In the genomic region with DNA sequence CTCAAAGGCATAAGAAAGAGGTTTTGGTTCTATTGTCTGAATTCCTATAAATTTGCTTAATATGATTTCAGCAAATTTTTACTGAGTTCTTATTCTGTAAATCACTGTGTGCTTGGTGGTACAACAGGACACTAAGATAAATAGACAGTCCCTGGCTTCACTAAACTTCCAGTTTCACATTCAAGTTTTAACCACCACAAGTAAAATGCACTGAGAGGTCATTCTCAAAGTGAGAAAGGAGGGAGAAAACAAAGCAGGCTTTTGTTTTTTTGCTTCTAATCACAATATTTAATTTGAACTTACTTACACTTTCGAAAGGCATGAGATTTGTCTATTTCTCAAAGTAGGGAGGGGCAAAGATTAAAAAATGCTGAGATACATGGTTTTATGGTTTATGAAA, we compare ENCODE assay signal across 16 cellular contexts.
DNase-seq lines count a peak whose midpoint lies in the region; ATAC-seq and TF ChIP-seq lines count a peak whose summit lies in the region.
"Had no signal": no experiment of that assay in that cellular context is flagged by ENCODE, and none has a peak within 500 bp of the region (broad histone marks: within the 10 kb centered on the region; RNA-seq: fewer than 3 reads in every experiment).

No MANE protein-coding gene starts in this region.

- TF ChIP-seq CTCF in GM20000 (IDR thresholded peaks at IDR 0.05; ENCODE audit: extremely low read depth, missing control alignments) (no peak), BE2C (IDR thresholded peaks at IDR 0.05; ENCODE audit: low read depth, low read length) (no peak)

- DNase-seq in GM20000 (ENCODE audit: low spot score) (peak; percentile 10), 8988T (no peak), BE2C (no peak), COR-L47 (lab: John Stamatoyannopoulos, UW) (no peak), head of caudate nucleus (no peak)
- DNase-seq: activated CD4-positive, alpha-beta T cell treated with anti-CD3 and anti-CD28 coated beads for 1 hour; activated T-cell treated with anti-CD3 and anti-CD28 coated beads, Interleukin-2, amount 50 U/mL, for 48 hours; DMS53; lower lobe of right lung; NCI-H1048; nephron progenitor cell; stimulated activated naive CD8-positive, alpha-beta T cell treated with anti-CD3 and anti-CD28 coated beads, Interleukin-15, amount 100 ng/mL, for 72 hours had no signal

- no peaks in the 10 kb centered on the region for H3K27me3 ChIP-seq in BE2C

- H3K4me3 ChIP-seq in BE2C (ENCODE audit: low read depth, low read length): no peak overlapping the region
- H3K4me3 ChIP-seq: lower lobe of right lung had no signal

- ATAC-seq in GM18508 (IDR thresholded peaks at IDR 0.05; ENCODE audit: insufficient read depth, unreplicated experiment) (peak; percentile 71), HG02981 (IDR thresholded peaks at IDR 0.05; ENCODE audit: unreplicated experiment) (peak; percentile 82), HG03575 (IDR thresholded peaks at IDR 0.05; ENCODE audit: extremely low read depth, insufficient number of reproducible peaks, low FRiP score, unreplicated experiment) (peak; percentile 75)
- ATAC-seq: HCT116; lower lobe of right lung; stimulated activated naive CD8-positive, alpha-beta T cell treated with anti-CD3 and anti-CD28 coated beads, Interleukin-15, amount 100 ng/mL, for 72 hours had no signal

- intact Hi-C loops in head of caudate nucleus (cut with DNase I): no loop called here

- no peaks in the 10 kb centered on the region for H3K4me1 ChIP-seq in BE2C
- H3K4me1 ChIP-seq: lower lobe of right lung had no signal

- no peaks in the 10 kb centered on the region for H3K9me3 ChIP-seq in BE2C
- H3K9me3 ChIP-seq: lower lobe of right lung had no signal

- no peaks in the 10 kb centered on the region for H3K36me3 ChIP-seq in BE2C
- H3K36me3 ChIP-seq: lower lobe of right lung had no signal
